In genomic region chr2:96869281-96869823, GRCh38 we compare ENCODE assay signal across 1 cellular context.
TF ChIP-seq lines count a peak whose summit lies in the region.

No MANE protein-coding gene starts in this region.

TF ChIP-seq in H1, 55 proteins besides CTCF, POLR2A, EP300 and RAD21:
- TF ChIP-seq SIX5 (IDR thresholded peaks at IDR 0.05; ENCODE audit: low read depth, low read length) (no peak), KDM4A (IDR thresholded peaks at IDR 0.05; ENCODE audit: low read depth, low read length, severe bottlenecking) (peak; percentile 31), ASH2L (IDR thresholded peaks at IDR 0.05; ENCODE audit: low read length) (peak; percentile 6), SP1 (IDR thresholded peaks at IDR 0.05; ENCODE audit: low read depth, low read length) (0 out of 2 replicates have a peak, but pooled peaks have one; percentile 12), GABPA (IDR thresholded peaks at IDR 0.05; ENCODE audit: borderline replicate concordance, insufficient read depth, low read length) (0 out of 2 replicates have a peak, but pooled peaks have one; percentile 33)
TF ChIP-seq in H1: peak in this region for 4.
